In genomic region chr11:23991140-23991539, GRCh38 we compare ENCODE assay signal across 16 cellular contexts.
DNase-seq lines count a peak whose midpoint lies in the region; ATAC-seq and TF ChIP-seq lines count a peak whose summit lies in the region.
"Had no signal": no experiment of that assay in that cellular context is flagged by ENCODE, and none has a peak within 500 bp of the region (broad histone marks: within the 10 kb centered on the region; RNA-seq: fewer than 3 reads in every experiment).

No MANE protein-coding gene starts in this region.

- H3K4me3 ChIP-seq in brain microvascular endothelial cell (ENCODE audit: low read depth, low read length): no peak overlapping the region
- no peak overlapping the region for H3K4me3 ChIP-seq in psoas muscle

- CTCF ChIA-PET in activated CD8-positive, alpha-beta T cell treated with anti-CD3 and anti-CD28 coated beads, Interleukin-2, amount 10 ng/mL, durations not matched to agents 7 days and 5 days (lab: Charles Lee): no interaction called here

- in situ Hi-C loops in brain microvascular endothelial cell (cut with HindIII; ENCODE audit: low pct_ligation_motif_present, low sequenced_read_pairs): no loop called here

- H3K27me3 Mint-ChIP-seq in HFFc6 (ENCODE audit: insufficient read depth): no peaks in the 10 kb centered on the region
- H3K27me3 Mint-ChIP-seq in activated CD8-positive, alpha-beta T cell treated with anti-CD3 and anti-CD28 coated beads, Interleukin-2, amount 10 ng/mL, durations not matched to agents 7 days and 5 days (ENCODE audit: low read depth): no peaks in the 10 kb centered on the region
- H3K27me3 Mint-ChIP-seq: memory B cell had no signal

- peak overlapping the region; percentile 39 for H3K4me3 Mint-ChIP-seq in HFFc6
- H3K4me3 Mint-ChIP-seq in activated CD8-positive, alpha-beta T cell treated with anti-CD3 and anti-CD28 coated beads, Interleukin-2, amount 10 ng/mL, durations not matched to agents 7 days and 5 days: no peak overlapping the region
- H3K4me3 Mint-ChIP-seq: memory B cell had no signal

- no peaks in the 10 kb centered on the region for H3K4me1 ChIP-seq in psoas muscle
- H3K4me1 ChIP-seq: BE2C had no signal

- TF ChIP-seq CTCF in AG09319 (IDR thresholded peaks at IDR 0.05; ENCODE audit: low read depth, low read length): no peak
- no peak for TF ChIP-seq CTCF in HFFc6 (IDR thresholded peaks at IDR 0.05)
- no peak for TF ChIP-seq CTCF in brain microvascular endothelial cell (IDR thresholded peaks at IDR 0.05; ENCODE audit: low read depth, low read length, missing control alignments)
- no peak for TF ChIP-seq CTCF in psoas muscle (IDR thresholded peaks at IDR 0.05)

- peak overlapping the region; percentile 8 for H3K27ac ChIP-seq in brain microvascular endothelial cell
- no peak overlapping the region for H3K27ac ChIP-seq in psoas muscle

- DNase-seq in AG09319 (ENCODE audit: extremely low read depth, low read depth) (peak; percentile 20), HFFc6 (no peak), brain microvascular endothelial cell (peak; percentile 33), myocyte (ENCODE audit: low read depth) (peak; percentile 24), putamen (ENCODE audit: low spot score) (no peak), psoas muscle (no peak), amygdala (lab: John Stamatoyannopoulos, UW) (no peak)
- DNase-seq in activated CD8-positive, alpha-beta T cell treated with anti-CD3 and anti-CD28 coated beads, Interleukin-2, amount 10 ng/mL, durations not matched to agents 7 days and 5 days: no peak
- DNase-seq: activated CD4-positive, alpha-beta T cell treated with anti-CD3 and anti-CD28 coated beads, Interleukin-2, amount 50 U/mL, for 1 hour; BE2C; DMS153; foreskin melanocyte; NCI-H1694; occipital lobe; SIG-M5 had no signal

- no peaks in the 10 kb centered on the region for H3K9me3 ChIP-seq in psoas muscle
- H3K9me3 ChIP-seq: BE2C had no signal

- peaks cover 4% of the 10 kb centered on the region for H3K9me3 Mint-ChIP-seq in HFFc6
- H3K9me3 Mint-ChIP-seq in activated CD8-positive, alpha-beta T cell treated with anti-CD3 and anti-CD28 coated beads, Interleukin-2, amount 10 ng/mL, durations not matched to agents 7 days and 5 days (ENCODE audit: insufficient read depth): peaks cover 6% of the 10 kb centered on the region

- ATAC-seq in activated CD8-positive, alpha-beta T cell treated with anti-CD3 and anti-CD28 coated beads, Interleukin-2, amount 10 ng/mL, durations not matched to agents 7 days and 5 days: no peak
- ATAC-seq in psoas muscle: no peak

- WGBS in psoas muscle, 3 donors: 15% methylated on average over 2 of the region's 2 CpGs

- H3K36me3 ChIP-seq in brain microvascular endothelial cell (replicated peaks): no peaks in the 10 kb centered on the region
- H3K36me3 ChIP-seq in psoas muscle (ENCODE audit: insufficient read depth in 1 of 2, low read depth in 1 of 2): no peaks in the 10 kb centered on the region
- H3K36me3 ChIP-seq: BE2C had no signal

- H3K4me1 Mint-ChIP-seq in HFFc6 (ENCODE audit: low read depth): peaks cover 75% of the 10 kb centered on the region
- no peaks in the 10 kb centered on the region for H3K4me1 Mint-ChIP-seq in activated CD8-positive, alpha-beta T cell treated with anti-CD3 and anti-CD28 coated beads, Interleukin-2, amount 10 ng/mL, durations not matched to agents 7 days and 5 days (ENCODE audit: low read depth)
- H3K4me1 Mint-ChIP-seq: memory B cell had no signal

- no peaks in the 10 kb centered on the region for H3K27me3 ChIP-seq in brain microvascular endothelial cell (replicated peaks)
- H3K27me3 ChIP-seq in psoas muscle (ENCODE audit: insufficient read depth in 3 of 3, low read length in 2 of 3): no peaks in the 10 kb centered on the region
- H3K27me3 ChIP-seq: BE2C had no signal

- H3K36me3 Mint-ChIP-seq in HFFc6 (ENCODE audit: low read depth): peaks cover 3% of the 10 kb centered on the region
- no peaks in the 10 kb centered on the region for H3K36me3 Mint-ChIP-seq in activated CD8-positive, alpha-beta T cell treated with anti-CD3 and anti-CD28 coated beads, Interleukin-2, amount 10 ng/mL, durations not matched to agents 7 days and 5 days (ENCODE audit: low read depth)
- H3K36me3 Mint-ChIP-seq: memory B cell had no signal

- H3K27ac Mint-ChIP-seq in HFFc6: peak overlapping the region; percentile 63
- H3K27ac Mint-ChIP-seq in activated CD8-positive, alpha-beta T cell treated with anti-CD3 and anti-CD28 coated beads, Interleukin-2, amount 10 ng/mL, durations not matched to agents 7 days and 5 days: no peak overlapping the region
- H3K27ac Mint-ChIP-seq: memory B cell had no signal

- intact Hi-C loops in psoas muscle (cut with DNase I): no loop called here

- POLR2A ChIA-PET in activated CD8-positive, alpha-beta T cell treated with anti-CD3 and anti-CD28 coated beads, Interleukin-2, amount 10 ng/mL, durations not matched to agents 7 days and 5 days (lab: Charles Lee): no interaction called here

Comparison
In these comparisons a context has a peak if more than half of its experiments do, and no peak if none do; other contexts are left out.
1. DNase-seq: peak in AG09319 (single experiment), brain microvascular endothelial cell (single experiment) and myocyte (single experiment); none in HFFc6 (single experiment), putamen (single experiment), activated CD8-positive, alpha-beta T cell treated with anti-CD3 and anti-CD28 coated beads, Interleukin-2, amount 10 ng/mL, durations not matched to agents 7 days and 5 days (single experiment), psoas muscle (0 of 2) and amygdala (0 of 56).